Comparison of ENCODE assay signal across 25 cellular contexts in genomic region chr12:120429368-120429767, GRCh38.
"Had no signal": no experiment of that assay in that cellular context is flagged by ENCODE, and none has a peak within 500 bp of the region (broad histone marks: within the 10 kb centered on the region; RNA-seq: fewer than 3 reads in every experiment).

No MANE protein-coding gene starts in this region.

- H3K27ac ChIP-seq: ascending aorta, brain microvascular endothelial cell, esophagus muscularis mucosa, foreskin keratinocyte, spleen, tibial nerve, vagina, WERI-Rb-1 had no signal

- FAIRE-seq: islet of Langerhans had no signal

- H3K27me3 ChIP-seq: ascending aorta, brain microvascular endothelial cell, foreskin keratinocyte, vagina had no signal

- DNase-seq: activated CD4-positive, alpha-beta T cell treated with anti-CD3 and anti-CD28 coated beads for 48 hours; activated CD4-positive, alpha-beta T cell treated with anti-CD3 and anti-CD28 coated beads, Interleukin-2, amount 50 U/mL, for 48 hours; activated CD8-positive, alpha-beta memory T cell treated with anti-CD3 and anti-CD28 coated beads for 24 hours; activated CD8-positive, alpha-beta memory T cell treated with anti-CD3 and anti-CD28 coated beads, Interleukin-2, amount 50 U/mL, for 4 hours; activated effector memory CD4-positive, alpha-beta T cell treated with anti-CD3 and anti-CD28 coated beads, Interleukin-2, amount 50 U/mL, for 16 hours; activated naive CD4-positive, alpha-beta T cell treated with anti-CD3 and anti-CD28 coated beads for 36 hours; activated naive CD8-positive, alpha-beta T cell treated with anti-CD3 and anti-CD28 coated beads, Interleukin-2, amount 10 ng/mL, durations not matched to agents 7 days and 5 days; activated T-cell treated with anti-CD3 and anti-CD28 coated beads, Interleukin-2, amount 50 U/mL, for 1 hour; brain microvascular endothelial cell; caudate nucleus; foreskin keratinocyte; left cardiac atrium; naive thymus-derived CD4-positive, alpha-beta T cell; right cardiac atrium; spleen; stimulated activated naive CD4-positive, alpha-beta T cell treated with Interleukin-2 at 50 U/mL for 16 hours; SW 1271; T1000; WERI-Rb-1 had no signal

- ATAC-seq: activated CD4-positive, CD25-positive, alpha-beta regulatory T cell treated with anti-CD3 and anti-CD28 coated beads, Interleukin-2, amount 50 U/mL, for 24 hours; foreskin keratinocyte; naive thymus-derived CD4-positive, alpha-beta T cell had no signal

- H3K36me3 ChIP-seq: ascending aorta, brain microvascular endothelial cell, esophagus muscularis mucosa, spleen, tibial nerve, vagina, WERI-Rb-1 had no signal

- H3K4me3 ChIP-seq: ascending aorta, esophagus muscularis mucosa, spleen, tibial nerve, vagina had no signal

- H3K9me3 ChIP-seq: ascending aorta, esophagus muscularis mucosa, tibial nerve, vagina had no signal

- H3K4me1 ChIP-seq: ascending aorta, foreskin keratinocyte, tibial nerve, vagina had no signal
